8 cellular contexts compared by ENCODE assay signal in genomic region chr11:114439229-114440120, GRCh38. TPM values are rescaled to one million over a fixed set of nuclear protein-coding genes. Genes with fewer than 3 reads are reported as not detected.
A peak's percentile ranks its signal among the peaks of the same experiment; 100 is the strongest.
DNase-seq lines count a peak whose midpoint lies in the region; FAIRE-seq and TF ChIP-seq lines count a peak whose summit lies in the region.

REXO2 (plus strand) TSS chr11:114439467; CDS start chr11:114439529, 62 bp downstream.

- FAIRE-seq in frontal cortex (lab: Jason Lieb, UNC) = no peak

- peaks cover 23% of the 10 kb centered on the region for H3K4me1 Mint-ChIP-seq in activated naive CD4-positive, alpha-beta T cell treated with anti-CD3 and anti-CD28 coated beads for 36 hours (ENCODE audit: low read depth)

- no peaks in the 10 kb centered on the region for H3K27me3 ChIP-seq in GM06990 (replicated peaks; ENCODE audit: control insufficient read depth, insufficient read depth, low read length)
- no peaks in the 10 kb centered on the region for H3K27me3 ChIP-seq in neutrophil

- H3K27me3 Mint-ChIP-seq in activated naive CD4-positive, alpha-beta T cell treated with anti-CD3 and anti-CD28 coated beads for 36 hours (ENCODE audit: low read depth) = no peaks in the 10 kb centered on the region

- CTCF ChIA-PET in activated naive CD4-positive, alpha-beta T cell treated with anti-CD3 and anti-CD28 coated beads for 36 hours (lab: Charles Lee) = interaction anchor here (0.6 to 1.2 kb wide), 4 partner anchors 12 to 813 kb away, joined by 3 to 5 read pairs (median 3); no protein-coding TSS in a partner anchor

- H3K27ac ChIP-seq in neutrophil (no peak within 1 kb of the TSS), substantia nigra (ENCODE audit: low read depth, low read length, poor library complexity, severe bottlenecking) (peak within 1 kb of the TSS; percentile 68)

- H3K36me3 ChIP-seq in GM06990 (ENCODE audit: control insufficient read depth, insufficient read depth, low read length) (no peaks in the 10 kb centered on the region), neutrophil (no peaks in the 10 kb centered on the region)

- H3K27ac Mint-ChIP-seq in activated naive CD4-positive, alpha-beta T cell treated with anti-CD3 and anti-CD28 coated beads for 36 hours = peak within 1 kb of the TSS; percentile 82

- H3K9me3 ChIP-seq in neutrophil = no peaks in the 10 kb centered on the region

- DNase-seq in GM06990 (ENCODE audit: extremely low read depth, insufficient read length) (peak; percentile 89), HFF-Myc (ENCODE audit: extremely low read depth, low read depth) (peak; percentile 87), NAMALWA (ENCODE audit: low spot score) (peak; percentile 95), SK-N-DZ (ENCODE audit: low spot score) (peak; percentile 86), frontal cortex (ENCODE audit: low spot score in 2 of 2) (peak; percentile 88 to 91), substantia nigra (lab: John Stamatoyannopoulos, UW) (peak; percentile 75 to 97 (median 93))
- DNase-seq in activated naive CD4-positive, alpha-beta T cell treated with anti-CD3 and anti-CD28 coated beads for 36 hours = peak; percentile 95

- peaks cover 10 to 13% of the 10 kb centered on the region in 2 experiments for H3K4me1 ChIP-seq in neutrophil (ENCODE audit: control insufficient read depth in 1 of 2, insufficient read depth in 1 of 2, low read depth in 1 of 2, low read length in 1 of 2)

- peaks cover 9% of the 10 kb centered on the region for H3K36me3 Mint-ChIP-seq in activated naive CD4-positive, alpha-beta T cell treated with anti-CD3 and anti-CD28 coated beads for 36 hours (ENCODE audit: low read depth)

- no peaks in the 10 kb centered on the region for H3K9me3 Mint-ChIP-seq in activated naive CD4-positive, alpha-beta T cell treated with anti-CD3 and anti-CD28 coated beads for 36 hours

- H3K4me3 Mint-ChIP-seq in activated naive CD4-positive, alpha-beta T cell treated with anti-CD3 and anti-CD28 coated beads for 36 hours = peak within 1 kb of the TSS; percentile 94

- H3K4me3 ChIP-seq in GM06990 (replicated peaks; ENCODE audit: low read depth, low read length) = peak within 1 kb of the TSS; percentile 92
- H3K4me3 ChIP-seq in HFF-Myc (replicated peaks; ENCODE audit: low read depth, low read length) = peak within 1 kb of the TSS; percentile 97
- peak within 1 kb of the TSS; percentile 70 to 73 for H3K4me3 ChIP-seq in neutrophil (ENCODE audit: low read depth in 1 of 2, low read length in 1 of 2)

- TF ChIP-seq CTCF in GM06990 (IDR thresholded peaks at IDR 0.05; ENCODE audit: insufficient read depth, low read length, poor library complexity, severe bottlenecking) (no peak), HFF-Myc (IDR thresholded peaks at IDR 0.05; ENCODE audit: low read depth, low read length, missing control alignments) (peak; percentile 37), neutrophil (IDR thresholded peaks at IDR 0.05) (peak; percentile 34)

- intact Hi-C loops in activated naive CD4-positive, alpha-beta T cell treated with anti-CD3 and anti-CD28 coated beads for 36 hours (cut with micrococcal nuclease) = loop anchor here (1.0 to 10.0 kb wide), 7 partner anchors 39 to 565 kb away; partner anchors contain the start of genes C11orf71, RBM7, USP28 and ZBTB16

RNA-seq across cellular contexts. Expression of gene REXO2, which starts in this region (rescaled TPM):
- 73.2 and 83.6 TPM in 2 replicates for polyA plus RNA-seq in SK-N-DZ (2014; cell fraction: cytosol; rRNA removed)
- polyA plus RNA-seq in SK-N-DZ (2014; cell fraction: nucleus; rRNA removed) = 94.7 and 115 TPM in 2 replicates
- 10 to 100 TPM; 51.1 to 51.4 TPM for total RNA-seq in activated naive CD4-positive, alpha-beta T cell treated with anti-CD3 and anti-CD28 coated beads for 36 hours
- total RNA-seq in frontal cortex = 32.2 TPM
